In genomic region chr14:38867561-38868150, GRCh38 we compare ENCODE assay signal across 7 cellular contexts.
DNase-seq lines count a peak whose midpoint lies in the region; ATAC-seq and TF ChIP-seq lines count a peak whose summit lies in the region.

No MANE protein-coding gene starts in this region.

- no peaks in the 10 kb centered on the region for H3K27me3 ChIP-seq in left ventricle myocardium inferior (ENCODE audit: low read depth)

- intact Hi-C loops in left ventricle myocardium inferior (cut with micrococcal nuclease), result loop anchor here (10.0 kb wide), 1 partner anchor 143 kb away; no protein-coding TSS in a partner anchor

- H3K4me3 ChIP-seq in left ventricle myocardium inferior (no peak overlapping the region), retinal pigment epithelial cell (ENCODE audit: low read length) (no peak overlapping the region)

- no peaks in the 10 kb centered on the region for H3K36me3 ChIP-seq in left ventricle myocardium inferior

- H3K4me1 ChIP-seq in left ventricle myocardium inferior, result peaks cover 18% of the 10 kb centered on the region

- TF ChIP-seq CTCF in left ventricle myocardium inferior (IDR thresholded peaks at IDR 0.05; ENCODE audit: borderline replicate concordance) (peak; percentile 83), retinal pigment epithelial cell (conservative IDR thresholded peaks at IDR 0.05; ENCODE audit: low read depth, low read length) (peak; percentile 82)

- H3K27ac ChIP-seq in left ventricle myocardium inferior (replicated peaks), result no peak overlapping the region

- DNase-seq in NCI-H1417 (lab: John Stamatoyannopoulos, UW) (peak; percentile 71 to 93 (median 83)), SW480 (ENCODE audit: low spot score) (peak; percentile 65), amniotic stem cell (lab: John Stamatoyannopoulos, UW) (peak; percentile 45), left ventricle myocardium inferior (peak; percentile 41), retinal pigment epithelial cell (ENCODE audit: low read depth) (peak; percentile 56)

- ATAC-seq in GM18498 (IDR thresholded peaks at IDR 0.05; ENCODE audit: unreplicated experiment) (peak; percentile 95), HG02759 (IDR thresholded peaks at IDR 0.05; ENCODE audit: unreplicated experiment) (peak; percentile 96)

- H3K9me3 ChIP-seq in left ventricle myocardium inferior (replicated peaks), result peaks cover 13% of the 10 kb centered on the region
